In the genomic region with DNA sequence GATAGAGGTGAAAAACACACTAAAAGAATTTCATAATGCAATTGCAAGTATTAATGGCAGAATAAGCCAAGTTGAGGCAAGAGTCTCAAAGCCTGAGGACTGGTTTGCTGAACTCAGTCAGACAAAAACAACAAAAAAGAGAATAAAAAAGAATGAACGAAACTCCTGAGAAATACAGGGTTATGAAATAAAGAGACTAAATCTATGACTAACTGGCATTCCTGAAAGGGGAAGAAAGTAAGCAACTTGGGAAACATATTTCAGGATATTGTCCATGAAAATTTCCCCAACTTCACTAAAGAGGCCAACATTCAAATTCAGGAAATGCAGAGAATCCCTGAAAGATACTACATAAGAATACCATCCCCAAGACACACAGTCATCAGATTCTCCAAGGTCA, we compare ENCODE assay signal across 17 cellular contexts.
"Had no signal": no experiment of that assay in that cellular context is flagged by ENCODE, and none has a peak within 500 bp of the region (broad histone marks: within the 10 kb centered on the region; RNA-seq: fewer than 3 reads in every experiment).

No MANE protein-coding gene starts in this region.

- ATAC-seq: gastrocnemius medialis had no signal

- H3K4me2 ChIP-seq: neural progenitor cell had no signal

- H3K27me3 Mint-ChIP-seq: activated naive CD8-positive, alpha-beta T cell treated with anti-CD3 and anti-CD28 coated beads for 36 hours had no signal

- H3K27ac ChIP-seq: gastrocnemius medialis, neural progenitor cell, parathyroid adenoma, skin epidermis, thyroid gland, uterus had no signal

- H3K4me3 ChIP-seq: gastrocnemius medialis, neural progenitor cell, skin epidermis, thyroid gland, uterus had no signal

- DNase-seq: activated CD4-positive, alpha-beta T cell treated with anti-CD3 and anti-CD28 coated beads for 1 hour; activated CD4-positive, alpha-beta T cell treated with anti-CD3 and anti-CD28 coated beads, Interleukin-2, amount 50 U/mL, for 48 hours; activated gamma-delta T cell; activated naive CD8-positive, alpha-beta T cell treated with anti-CD3 and anti-CD28 coated beads for 36 hours; activated T-cell treated with anti-CD3 and anti-CD28 coated beads, Interleukin-2, amount 50 U/mL, for 48 hours; aorta; caudate nucleus; dermis blood vessel endothelial cell; gastrocnemius medialis; kidney; retina; T-helper 9 cell; thyroid gland; uterus had no signal

- H3K36me3 ChIP-seq: gastrocnemius medialis, neural progenitor cell, thyroid gland, uterus had no signal

- H3K4me1 ChIP-seq: parathyroid adenoma had no signal

- H3K9me3 Mint-ChIP-seq: activated naive CD8-positive, alpha-beta T cell treated with anti-CD3 and anti-CD28 coated beads for 36 hours; neural progenitor cell had no signal

- H3K9me3 ChIP-seq: gastrocnemius medialis, thyroid gland, uterus had no signal

- H2AFZ ChIP-seq: neural progenitor cell, parathyroid adenoma had no signal

- H3K27me3 ChIP-seq: gastrocnemius medialis, neural progenitor cell, thyroid gland, uterus had no signal

- H3K27ac Mint-ChIP-seq: activated naive CD8-positive, alpha-beta T cell treated with anti-CD3 and anti-CD28 coated beads for 36 hours; neural progenitor cell had no signal

- H3K4me3 Mint-ChIP-seq: activated naive CD8-positive, alpha-beta T cell treated with anti-CD3 and anti-CD28 coated beads for 36 hours; neural progenitor cell had no signal

- H3K9ac ChIP-seq: neural progenitor cell, parathyroid adenoma had no signal
